Comparison of ENCODE assay signal across 15 cellular contexts in genomic region chr16:50614956-50615727, GRCh38.
"Had no signal": no experiment of that assay in that cellular context is flagged by ENCODE, and none has a peak within 500 bp of the region (broad histone marks: within the 10 kb centered on the region; RNA-seq: fewer than 3 reads in every experiment).

No MANE protein-coding gene starts in this region.

- H3K36me3 Mint-ChIP-seq: activated naive CD8-positive, alpha-beta T cell treated with anti-CD3 and anti-CD28 coated beads for 36 hours had no signal

- H3K36me3 ChIP-seq: breast epithelium, left ventricle myocardium inferior had no signal

- H3K4me1 Mint-ChIP-seq: activated B cell treated with CpG ODN at 0.5 μM for 24 hours had no signal

- H3K27ac Mint-ChIP-seq: activated B cell treated with CpG ODN at 0.5 μM for 24 hours; activated CD4-positive, alpha-beta T cell treated with anti-CD3 and anti-CD28 coated beads, Interleukin-2, amount 10 ng/mL, durations not matched to agents 24 days and 14 days; activated naive CD8-positive, alpha-beta T cell treated with anti-CD3 and anti-CD28 coated beads for 36 hours; naive B cell; T-helper 1 cell treated with Interleukin-12 subunit alpha and Interleukin-12 subunit beta and Interleukin-4 antibody, amounts not matched to agents 30 μg/mL and 1 μg/mL, for 36 hours had no signal

- H3K4me3 Mint-ChIP-seq: activated B cell treated with CpG ODN at 0.5 μM for 24 hours; activated CD4-positive, alpha-beta T cell treated with anti-CD3 and anti-CD28 coated beads, Interleukin-2, amount 10 ng/mL, durations not matched to agents 24 days and 14 days; activated naive CD8-positive, alpha-beta T cell treated with anti-CD3 and anti-CD28 coated beads for 36 hours; naive B cell; stimulated activated naive CD8-positive, alpha-beta T cell treated with anti-CD3 and anti-CD28 coated beads, Interleukin-15, Interleukin-2, amounts not matched to agents 100 ng/mL and 50 ng/mL, for 24 hours; T-helper 1 cell treated with Interleukin-12 subunit alpha and Interleukin-12 subunit beta and Interleukin-4 antibody, amounts not matched to agents 30 μg/mL and 1 μg/mL, for 36 hours had no signal

- H3K9me3 Mint-ChIP-seq: activated B cell treated with CpG ODN at 0.5 μM for 24 hours; activated CD4-positive, alpha-beta T cell treated with anti-CD3 and anti-CD28 coated beads, Interleukin-2, amount 10 ng/mL, durations not matched to agents 24 days and 14 days; activated naive CD8-positive, alpha-beta T cell treated with anti-CD3 and anti-CD28 coated beads for 36 hours; naive B cell; stimulated activated naive CD8-positive, alpha-beta T cell treated with anti-CD3 and anti-CD28 coated beads, Interleukin-15, Interleukin-2, amounts not matched to agents 100 ng/mL and 50 ng/mL, for 24 hours; T-helper 1 cell treated with Interleukin-12 subunit alpha and Interleukin-12 subunit beta and Interleukin-4 antibody, amounts not matched to agents 30 μg/mL and 1 μg/mL, for 36 hours had no signal

- H3K27me3 Mint-ChIP-seq: activated CD4-positive, alpha-beta T cell treated with anti-CD3 and anti-CD28 coated beads, Interleukin-2, amount 10 ng/mL, durations not matched to agents 24 days and 14 days; activated naive CD8-positive, alpha-beta T cell treated with anti-CD3 and anti-CD28 coated beads for 36 hours; stimulated activated naive CD8-positive, alpha-beta T cell treated with anti-CD3 and anti-CD28 coated beads, Interleukin-15, Interleukin-2, amounts not matched to agents 100 ng/mL and 50 ng/mL, for 24 hours had no signal

- H3K4me3 ChIP-seq: breast epithelium, left ventricle myocardium inferior had no signal

- DNase-seq: activated B cell treated with CpG ODN at 0.5 μM for 24 hours; activated CD4-positive, alpha-beta T cell treated with anti-CD3 and anti-CD28 coated beads, Interleukin-2, amount 10 ng/mL, durations not matched to agents 24 days and 14 days; activated naive CD8-positive, alpha-beta T cell treated with anti-CD3 and anti-CD28 coated beads for 36 hours; anterior cingulate cortex; kidney; left ventricle myocardium inferior; mesenchymal stem cell; naive B cell; nucleus accumbens; SHP77; stimulated activated CD4-positive, alpha-beta T cell treated with anti-CD3 and anti-CD28 coated beads, Interleukin-4, amount 100 ng/mL, for 1 hour; stimulated activated CD8-positive, alpha-beta memory T cell treated with anti-CD3 and anti-CD28 coated beads, Interleukin-4, amount 100 ng/mL, for 48 hours had no signal

- H3K9me3 ChIP-seq: breast epithelium, left ventricle myocardium inferior had no signal

- H3K27ac ChIP-seq: breast epithelium had no signal

- H3K4me1 ChIP-seq: breast epithelium had no signal

- H3K27me3 ChIP-seq: breast epithelium had no signal
